ENCODE assay signal across 1 cellular context in genomic region chr5:5154733-5155132, GRCh38.
TF ChIP-seq lines count a peak whose summit lies in the region.

No MANE protein-coding gene starts in this region.

TF ChIP-seq in WTC11, 78 proteins besides CTCF, POLR2A, EP300 and RAD21 (continued from another document):
- TF ChIP-seq ATF2 (CRISPR knock-in tag; IDR thresholded peaks at IDR 0.05; ENCODE audit: borderline replicate concordance, low read depth) (no peak), ETV6 (CRISPR knock-in tag; IDR thresholded peaks at IDR 0.05) (no peak), GABPB1 (CRISPR knock-in tag; IDR thresholded peaks at IDR 0.05) (no peak), RELA (CRISPR knock-in tag; IDR thresholded peaks at IDR 0.05; ENCODE audit: borderline replicate concordance) (no peak), CREB1 (CRISPR knock-in tag; IDR thresholded peaks at IDR 0.05) (no peak), ZNF423 (CRISPR knock-in tag; IDR thresholded peaks at IDR 0.05) (no peak)
- TF ChIP-seq, protein P1, sequence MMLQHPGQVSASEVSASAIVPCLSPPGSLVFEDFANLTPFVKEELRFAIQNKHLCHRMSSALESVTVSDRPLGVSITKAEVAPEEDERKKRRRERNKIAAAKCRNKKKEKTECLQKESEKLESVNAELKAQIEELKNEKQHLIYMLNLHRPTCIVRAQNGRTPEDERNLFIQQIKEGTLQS (CRISPR knock-in tag; conservative IDR thresholded peaks at IDR 0.05): no peak
